Comparison of ENCODE assay signal across 10 cellular contexts in the genomic region with DNA sequence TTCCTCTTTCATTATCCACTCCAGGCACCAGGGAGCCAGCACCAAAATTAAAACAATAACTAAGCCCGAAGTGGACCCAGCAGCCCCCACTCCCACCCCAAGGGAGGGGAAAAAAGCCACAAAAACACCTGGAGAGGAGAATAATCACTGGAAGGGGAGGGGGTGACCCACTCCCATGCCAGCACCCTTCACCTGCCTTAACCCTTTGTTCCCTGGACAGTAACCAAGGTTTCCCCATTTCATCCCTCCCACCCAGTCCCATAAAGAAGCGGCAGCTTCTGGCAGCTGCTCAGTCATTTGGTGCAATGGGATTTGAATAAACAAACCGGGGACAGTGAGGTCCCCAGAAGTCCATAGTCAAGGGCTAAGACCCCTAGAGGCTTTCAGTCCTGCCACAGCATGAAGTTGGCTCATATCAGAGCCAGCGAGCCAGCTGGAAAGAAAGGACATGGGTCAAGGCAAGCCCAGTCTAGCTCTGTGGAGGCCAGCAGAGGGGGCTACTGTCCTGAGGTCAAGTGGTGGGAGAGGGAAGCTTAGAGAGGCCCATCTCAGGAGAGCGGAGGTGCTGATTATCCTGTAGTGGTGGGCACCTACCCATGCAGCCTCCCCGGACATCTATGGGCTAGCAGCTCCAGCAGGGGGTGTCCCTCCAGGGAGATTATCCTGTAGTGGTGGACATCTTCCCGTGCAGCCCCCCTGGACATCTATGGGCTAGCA. TPM values are rescaled to one million over a fixed set of nuclear protein-coding genes. Genes with fewer than 3 reads are reported as not detected.
DNase-seq lines count a peak whose midpoint lies in the region; ATAC-seq and TF ChIP-seq lines count a peak whose summit lies in the region.
"Had no signal": no experiment of that assay in that cellular context is flagged by ENCODE, and none has a peak within 500 bp of the region (broad histone marks: within the 10 kb centered on the region; RNA-seq: fewer than 3 reads in every experiment).

No MANE protein-coding gene starts in this region.

- intact Hi-C loops in psoas muscle (cut with DNase I), result no loop called here

- H3K4me3 Mint-ChIP-seq in endothelial cell (ENCODE audit: unreplicated experiment), result no peak overlapping the region

- H3K36me3 Mint-ChIP-seq in endothelial cell (ENCODE audit: low read depth, unreplicated experiment), result peaks cover 9% of the 10 kb centered on the region

- no peak overlapping the region for H3K27ac Mint-ChIP-seq in endothelial cell (ENCODE audit: unreplicated experiment)

- no peaks in the 10 kb centered on the region for H3K9me3 ChIP-seq in psoas muscle

- WGBS in psoas muscle, 3 donors, result 57 to 66% (median 60%) methylated on average over 6 to 7 of the region's 7 CpGs

- TF ChIP-seq CTCF in endothelial cell (IDR thresholded peaks at IDR 0.05; ENCODE audit: unreplicated experiment), result no peak
- TF ChIP-seq CTCF in psoas muscle (IDR thresholded peaks at IDR 0.05), result peak; percentile 19

- H3K4me3 ChIP-seq in psoas muscle, result no peak overlapping the region
- H3K4me3 ChIP-seq: skin epidermis had no signal

- peaks cover 0 to 32% (median 6%) of the 10 kb centered on the region in 3 donors for H3K27me3 ChIP-seq in psoas muscle (ENCODE audit: insufficient read depth in 3 of 3, low read length in 2 of 3)

- peaks cover 3% of the 10 kb centered on the region for H3K9me3 Mint-ChIP-seq in endothelial cell (ENCODE audit: unreplicated experiment)

- no peak for ATAC-seq in psoas muscle

- H3K4me1 ChIP-seq in psoas muscle, result peaks cover 10% of the 10 kb centered on the region

- no peaks in the 10 kb centered on the region for H3K36me3 ChIP-seq in psoas muscle (ENCODE audit: insufficient read depth in 1 of 2, low read depth in 1 of 2)

- H3K27ac ChIP-seq in psoas muscle, result no peak overlapping the region
- H3K27ac ChIP-seq: skin epidermis had no signal

- DNase-seq in DMS53 (lab: John Stamatoyannopoulos, UW) (peak; percentile 33), DMS53 treated with DMSO at 0.1 percent for 48 hours (lab: John Stamatoyannopoulos, UW; ENCODE audit: unreplicated experiment) (no peak), NCI-H2227 (lab: John Stamatoyannopoulos, UW; ENCODE audit: unreplicated experiment) (peak; percentile 38), endothelial cell (ENCODE audit: low spot score) (peak; percentile 72), psoas muscle (no peak), DMS79 (lab: John Stamatoyannopoulos, UW) (no peak), putamen (ENCODE audit: low spot score) (no peak)
- no peak for DNase-seq in activated effector memory CD4-positive, alpha-beta T cell treated with anti-CD3 and anti-CD28 coated beads, Interleukin-2, amount 50 U/mL, for 16 hours
- DNase-seq: NCI-H345 had no signal

- H3K27me3 Mint-ChIP-seq in endothelial cell (ENCODE audit: unreplicated experiment), result peaks cover 30% of the 10 kb centered on the region

- peaks cover 26% of the 10 kb centered on the region for H3K4me1 Mint-ChIP-seq in endothelial cell (ENCODE audit: unreplicated experiment)

RNA-seq across cellular contexts. Expression of gene LBX1, which starts 58.8 kb away (rescaled TPM):
- total RNA-seq in endothelial cell (ENCODE audit: unreplicated experiment), result not detected
- 10 to 100 TPM in 1 of 4 donors, 1 to 10 TPM in 3; 6.2 to 12.3 (median 7.5) TPM for total RNA-seq in psoas muscle
- polyA plus RNA-seq in psoas muscle, result 1 to 10 TPM; 1.8 to 7.9 (median 4.9) TPM

Comparison
In these comparisons a context has a peak if more than half of its experiments do, and no peak if none do; other contexts are left out.
1. DNase-seq: peak in DMS53 (single experiment), NCI-H2227 (single experiment) and endothelial cell (single experiment); none in DMS53 treated with DMSO at 0.1 percent for 48 hours (single experiment), psoas muscle (0 of 2), DMS79 (single experiment), activated effector memory CD4-positive, alpha-beta T cell treated with anti-CD3 and anti-CD28 coated beads, Interleukin-2, amount 50 U/mL, for 16 hours (single experiment) and putamen (single experiment).